In the genomic region with DNA sequence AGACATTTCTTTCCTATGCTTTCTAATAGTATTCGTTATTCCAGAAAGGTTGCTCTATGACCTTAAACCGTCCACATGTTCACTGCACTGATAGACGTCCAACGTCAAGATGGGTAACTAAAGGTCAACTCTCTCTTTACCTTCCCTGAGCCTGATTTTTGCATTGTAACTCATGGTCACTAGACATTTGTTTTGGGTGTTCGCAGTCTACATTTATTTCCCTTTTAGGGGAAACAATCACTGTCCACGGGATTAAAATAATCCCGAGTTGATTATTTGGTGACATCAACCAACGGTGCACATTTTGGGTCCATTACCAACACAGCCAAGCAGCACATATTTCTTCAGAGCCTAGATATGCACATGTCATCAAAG, we compare ENCODE assay signal across 8 cellular contexts. TPM values are rescaled to one million over a fixed set of nuclear protein-coding genes. Genes with fewer than 3 reads are reported as not detected.
DNase-seq lines count a peak whose midpoint lies in the region; TF ChIP-seq lines count a peak whose summit lies in the region.

No MANE protein-coding gene starts in this region.

- intact Hi-C loops in left ventricle myocardium inferior (cut with micrococcal nuclease), result no loop called here

- peaks cover 71% of the 10 kb centered on the region for H3K4me1 ChIP-seq in left ventricle myocardium inferior
- H3K4me1 ChIP-seq in skeletal muscle tissue (ENCODE audit: control insufficient read depth in 3 of 3, insufficient read depth in 3 of 3, low read length in 3 of 3), result peaks cover 19 to 35% (median 31%) of the 10 kb centered on the region in 3 donors

- H3K4me3 ChIP-seq in SU-DHL-6 (ENCODE audit: insufficient read depth, low read length, poor library complexity, severe bottlenecking) (peak overlapping the region; percentile 86), left ventricle myocardium inferior (peak overlapping the region; percentile 80), skeletal muscle tissue (ENCODE audit: low read length in 3 of 3) (peak overlapping the region; percentile 90 to 94 (median 93))

- H4K20me1 ChIP-seq in SU-DHL-6 (ENCODE audit: low read depth, low read length), result peaks cover 6% of the 10 kb centered on the region; the same call in 1 of the 2 replicates

- no peaks in the 10 kb centered on the region for H3K27me3 ChIP-seq in SU-DHL-6 (ENCODE audit: low read length)
- H3K27me3 ChIP-seq in left ventricle myocardium inferior (ENCODE audit: low read depth), result no peaks in the 10 kb centered on the region
- no peaks in the 10 kb centered on the region for H3K27me3 ChIP-seq in skeletal muscle tissue (ENCODE audit: control insufficient read depth in 3 of 3, insufficient read depth in 3 of 3, low read length in 3 of 3)

- H3K9ac ChIP-seq in SU-DHL-6 (ENCODE audit: low read length) (peak overlapping the region; percentile 99), skeletal muscle tissue (ENCODE audit: low read depth in 1 of 3, low read length in 3 of 3) (peak overlapping the region; percentile 81 to 97 (median 94))

- H3K36me3 Mint-ChIP-seq in activated T-cell treated with anti-CD3 and anti-CD28 coated beads, Interleukin-2, amount 50 U/mL, for 24 hours (ENCODE audit: low read depth), result peaks cover 19% of the 10 kb centered on the region

- H3K36me3 ChIP-seq in SU-DHL-6 (ENCODE audit: low read length), result no peaks in the 10 kb centered on the region
- no peaks in the 10 kb centered on the region for H3K36me3 ChIP-seq in left ventricle myocardium inferior
- H3K36me3 ChIP-seq in skeletal muscle tissue (ENCODE audit: control insufficient read depth in 3 of 3, insufficient read depth in 3 of 3, low read length in 3 of 3), result no peaks in the 10 kb centered on the region

- H3K27ac ChIP-seq in SU-DHL-6 (ENCODE audit: low read depth, low read length), result peak overlapping the region; percentile 26; the same call in 1 of the 2 replicates
- H3K27ac ChIP-seq in left ventricle myocardium inferior (replicated peaks), result peak overlapping the region; percentile 90
- H3K27ac ChIP-seq in skeletal muscle tissue (ENCODE audit: low read depth, low read length), result peak overlapping the region; percentile 97

- H3K4me2 ChIP-seq in SU-DHL-6 (ENCODE audit: low read depth, low read length, poor library complexity, severe bottlenecking), result peak overlapping the region; percentile 80

- peaks cover 45% of the 10 kb centered on the region for H3K79me2 ChIP-seq in SU-DHL-6 (ENCODE audit: insufficient read depth, low read length)

- H2AFZ ChIP-seq in SU-DHL-6 (ENCODE audit: low read depth, low read length, severe bottlenecking), result peak overlapping the region; percentile 83

- no peaks in the 10 kb centered on the region for H3K9me2 ChIP-seq in SU-DHL-6 (replicated peaks; ENCODE audit: insufficient read depth, low read length)

- no peaks in the 10 kb centered on the region for H3K27me3 Mint-ChIP-seq in activated T-cell treated with anti-CD3 and anti-CD28 coated beads, Interleukin-2, amount 50 U/mL, for 24 hours

- TF ChIP-seq CTCF in SU-DHL-6 (IDR thresholded peaks at IDR 0.05; ENCODE audit: insufficient read depth, low read length, poor library complexity, severe bottlenecking) (no peak), left ventricle myocardium inferior (IDR thresholded peaks at IDR 0.05; ENCODE audit: borderline replicate concordance) (no peak)

- peak overlapping the region; percentile 96 for H3K4me3 Mint-ChIP-seq in activated T-cell treated with anti-CD3 and anti-CD28 coated beads, Interleukin-2, amount 50 U/mL, for 24 hours

- 0 out of 2 replicates have a peak, but pooled peaks cover 8% of the 10 kb centered on the region for H3F3A ChIP-seq in SU-DHL-6 (ENCODE audit: insufficient read depth)

- H3K4me1 Mint-ChIP-seq in activated T-cell treated with anti-CD3 and anti-CD28 coated beads, Interleukin-2, amount 50 U/mL, for 24 hours (ENCODE audit: low read depth), result peaks cover 52% of the 10 kb centered on the region

- H3K27ac Mint-ChIP-seq in activated T-cell treated with anti-CD3 and anti-CD28 coated beads, Interleukin-2, amount 50 U/mL, for 24 hours, result peak overlapping the region; percentile 91

- H3K9me3 ChIP-seq in SU-DHL-6 (ENCODE audit: insufficient read depth, low read length) (no peaks in the 10 kb centered on the region), left ventricle myocardium inferior (replicated peaks) (no peaks in the 10 kb centered on the region), skeletal muscle tissue (ENCODE audit: control insufficient read depth in 3 of 3, low read length in 3 of 3) (no peaks in the 10 kb centered on the region)

- no peak for DNase-seq in activated T-cell treated with anti-CD3 and anti-CD28 coated beads, Interleukin-2, amount 50 U/mL, for 24 hours
- no peak for DNase-seq in activated T-cell treated with anti-CD3 and anti-CD28 coated beads, Interleukin-2, amount 50 U/mL, for 48 hours
- no peak for DNase-seq in left ventricle myocardium inferior
- no peak for DNase-seq in NCI-H1436 (lab: John Stamatoyannopoulos, UW)
- no peak for DNase-seq in iPS-NIHi11 (ENCODE audit: low spot score)
- no peak for DNase-seq in activated effector memory CD4-positive, alpha-beta T cell treated with anti-CD3 and anti-CD28 coated beads, Interleukin-2, amount 50 U/mL, for 16 hours

- H3K9me3 Mint-ChIP-seq in activated T-cell treated with anti-CD3 and anti-CD28 coated beads, Interleukin-2, amount 50 U/mL, for 24 hours, result no peaks in the 10 kb centered on the region

RNA-seq across cellular contexts. Expression of gene HADH, which starts 0.5 kb away (rescaled TPM):
- total RNA-seq in left ventricle myocardium inferior, result 238 TPM
- 40.2 TPM for total RNA-seq in skeletal muscle tissue

RNA-seq across cellular contexts. Expression of gene CYP2U1, which starts 57.8 kb away (rescaled TPM):
- total RNA-seq in left ventricle myocardium inferior (9.4 TPM), skeletal muscle tissue (5.2 TPM)

Comparison
In these comparisons a context has a peak if more than half of its experiments do, and no peak if none do; other contexts are left out.
1. H3K27ac ChIP-seq: peak in every context shown above with its lines; median percentile 97 in skeletal muscle tissue; 90 in left ventricle myocardium inferior; 26 in SU-DHL-6.